Comparison of ENCODE assay signal across 39 cellular contexts in the genomic region with DNA sequence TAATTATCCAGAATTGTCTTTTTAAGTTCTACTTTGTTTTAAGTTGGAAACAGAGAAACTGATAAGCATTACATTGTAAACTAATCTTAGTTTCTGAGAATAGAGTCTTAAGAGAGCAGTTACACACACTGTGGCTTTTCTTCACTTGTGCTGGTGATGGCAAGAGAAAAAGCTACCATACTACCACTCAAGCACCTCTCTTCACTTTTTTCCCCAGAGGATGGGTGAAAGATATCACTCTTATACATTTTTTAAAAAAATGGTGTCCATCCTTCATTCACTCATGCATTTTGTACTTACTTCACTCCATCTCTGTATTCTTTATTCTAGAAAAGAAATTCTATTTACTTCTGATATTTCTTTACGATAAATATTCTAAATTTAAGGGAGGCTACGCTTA. TPM values are rescaled to one million over a fixed set of nuclear protein-coding genes. Genes with fewer than 3 reads are reported as not detected.
"Had no signal": no experiment of that assay in that cellular context is flagged by ENCODE, and none has a peak within 500 bp of the region (broad histone marks: within the 10 kb centered on the region; RNA-seq: fewer than 3 reads in every experiment).

No MANE protein-coding gene starts in this region.

- H3K4me3 ChIP-seq: MG63 had no signal

- H3K27me3 ChIP-seq: MG63 had no signal

- H3K9me3 ChIP-seq: MG63 had no signal

- DNase-seq: Karpas-422, Kasumi-1, MG63, MM.1S, MV-4-11, NCI-H1048, NCI-H1092, NCI-H1092 treated with DMSO at 0.1 percent for 48 hours, NCI-H1105, NCI-H1105 treated with DMSO at 0.1 percent for 48 hours, NCI-H1417, NCI-H1417 treated with DMSO at 0.1 percent for 48 hours, NCI-H1436, NCI-H1436 treated with DMSO at 0.1 percent for 48 hours, NCI-H146, NCI-H1694, NCI-H1694 treated with DMSO at 0.1 percent for 48 hours, NCI-H187, NCI-H187 treated with DMSO at 0.1 percent for 48 hours, NCI-H1930, NCI-H2029, NCI-H2029 treated with DMSO at 0.1 percent for 48 hours, NCI-H2081, NCI-H2081 treated with DMSO at 0.1 percent for 48 hours, NCI-H2107, NCI-H2171, NCI-H2171 treated with DMSO at 0.1 percent for 48 hours, NCI-H2227 treated with DMSO at 0.1 percent for 48 hours, NCI-H226, NCI-H345, NCI-H446, NCI-H446 treated with DMSO at 0.1 percent for 48 hours, NCI-H510A, NCI-H510A treated with DMSO at 0.1 percent for 48 hours, NCI-H524, NCI-H524 treated with DMSO at 0.1 percent for 48 hours had no signal

- H3K36me3 ChIP-seq: MG63 had no signal

RNA-seq across cellular contexts. Expression of gene GRID2, which starts 42.5 kb away (rescaled TPM):
- total RNA-seq: LHCN-M2, MCF 10A, NCI-H460 had no signal
